Comparison of ENCODE assay signal across 19 cellular contexts in genomic region chr10:58820862-58821559, GRCh38.
DNase-seq lines count a peak whose midpoint lies in the region; ATAC-seq, FAIRE-seq and TF ChIP-seq lines count a peak whose summit lies in the region.
"Had no signal": no experiment of that assay in that cellular context is flagged by ENCODE, and none has a peak within 500 bp of the region (broad histone marks: within the 10 kb centered on the region; RNA-seq: fewer than 3 reads in every experiment).

No MANE protein-coding gene starts in this region.

- no peak overlapping the region for H4K91ac ChIP-seq in H9 (ENCODE audit: insufficient read length, low read depth, low read length)

- intact Hi-C loops in MCF 10A (cut with micrococcal nuclease) (loop anchor here (2.0 kb wide), 1 partner anchor 360 kb away; no protein-coding TSS in a partner anchor), lower leg skin (cut with DNase I; ENCODE audit: low total_unique reads) (no loop called here)

- no peak overlapping the region for H4K8ac ChIP-seq in H9 (replicated peaks; ENCODE audit: insufficient read length, low read depth, low read length)

- peak; percentile 84 for FAIRE-seq in keratinocyte (lab: Jason Lieb, UNC)
- FAIRE-seq: endothelial cell of umbilical vein, islet of Langerhans had no signal

- no TSS peak for BruUV-seq in MCF 10A (replicated peaks; lab: Mats Ljungman, UMichigan)

- no peak overlapping the region for H4K5ac ChIP-seq in H9 (ENCODE audit: insufficient read length, low read depth, low read length)

- CTCF ChIA-PET in AG04449 (lab: Yijun Ruan, JAX) (no interaction called here), MCF 10A (lab: Yijun Ruan, JAX) (interaction anchor here (0.5 kb wide), 1 partner anchor 21 kb away, joined by 3 read pairs; no protein-coding TSS in a partner anchor)
- CTCF ChIA-PET in activated CD8-positive, alpha-beta T cell treated with anti-CD3 and anti-CD28 coated beads, Interleukin-2, amount 10 ng/mL, durations not matched to agents 7 days and 5 days (lab: Charles Lee): no interaction called here

- no peak overlapping the region for H3K56ac ChIP-seq in H9 (ENCODE audit: insufficient read length, low read depth, low read length)

- H3K27me3 Mint-ChIP-seq in MCF 10A (ENCODE audit: insufficient read depth, unreplicated experiment) (no peaks in the 10 kb centered on the region), H9 (ENCODE audit: low read depth) (no peaks in the 10 kb centered on the region)
- H3K27me3 Mint-ChIP-seq in activated CD8-positive, alpha-beta T cell treated with anti-CD3 and anti-CD28 coated beads, Interleukin-2, amount 10 ng/mL, durations not matched to agents 7 days and 5 days (ENCODE audit: low read depth): no peaks in the 10 kb centered on the region
- H3K27me3 Mint-ChIP-seq: brain; natural killer cell treated with Interleukin-12 subunit alpha and Interleukin-12 subunit beta and Interleukin-15 and Interleukin-18, amount 100 ng/mL, for 72 hours had no signal

- H3K9me3 Mint-ChIP-seq in MCF 10A (ENCODE audit: unreplicated experiment): no peaks in the 10 kb centered on the region
- H3K9me3 Mint-ChIP-seq in H9: no peaks in the 10 kb centered on the region
- H3K9me3 Mint-ChIP-seq in activated CD8-positive, alpha-beta T cell treated with anti-CD3 and anti-CD28 coated beads, Interleukin-2, amount 10 ng/mL, durations not matched to agents 7 days and 5 days (ENCODE audit: insufficient read depth): no peaks in the 10 kb centered on the region
- H3K9me3 Mint-ChIP-seq: brain; natural killer cell treated with Interleukin-12 subunit alpha and Interleukin-12 subunit beta and Interleukin-15 and Interleukin-18, amount 100 ng/mL, for 72 hours; WTC11 had no signal

- H3K9me3 ChIP-seq in keratinocyte (ENCODE audit: control insufficient read depth, low read depth, low read length): no peaks in the 10 kb centered on the region
- no peaks in the 10 kb centered on the region for H3K9me3 ChIP-seq in H9 (ENCODE audit: control insufficient read depth, low read depth, low read length)
- H3K9me3 ChIP-seq: uterus had no signal

- no peaks in the 10 kb centered on the region for H3K79me1 ChIP-seq in H9 (ENCODE audit: insufficient read depth, low read depth, low read length, poor library complexity, severe bottlenecking)

- H2AFZ ChIP-seq in keratinocyte (ENCODE audit: control insufficient read depth, low read length) (peak overlapping the region; percentile 32), H9 (ENCODE audit: low read length) (no peak overlapping the region)

- H3K27ac ChIP-seq in keratinocyte (ENCODE audit: control insufficient read depth, insufficient read depth, low read length) (peak overlapping the region; percentile 48), H9 (ENCODE audit: insufficient read length, low read depth, low read length) (no peak overlapping the region)

- H3K36me3 ChIP-seq in keratinocyte (ENCODE audit: control insufficient read depth in 2 of 2, extremely low read depth in 1 of 2, insufficient read depth in 2 of 2, low read length in 2 of 2): no peaks in the 10 kb centered on the region
- H3K36me3 ChIP-seq: uterus had no signal

- POLR2A ChIA-PET in AG04449 (lab: Yijun Ruan, JAX): no interaction called here
- POLR2A ChIA-PET in MCF 10A (lab: Yijun Ruan, JAX): interaction anchor here (1.1 to 1.6 kb wide), 2 partner anchors 11 to 35 kb away, joined by 3 read pairs; no protein-coding TSS in a partner anchor
- POLR2A ChIA-PET in activated CD8-positive, alpha-beta T cell treated with anti-CD3 and anti-CD28 coated beads, Interleukin-2, amount 10 ng/mL, durations not matched to agents 7 days and 5 days (lab: Charles Lee): no interaction called here

- no peak overlapping the region for H2BK120ac ChIP-seq in H9 (ENCODE audit: low read depth, low read length, poor library complexity, severe bottlenecking)

- TF ChIP-seq CTCF in AG04449 (IDR thresholded peaks at IDR 0.05; ENCODE audit: insufficient read depth, low read length, missing control alignments) (no peak), MCF 10A (IDR thresholded peaks at IDR 0.05; ENCODE audit: unreplicated experiment) (no peak), keratinocyte (optimal IDR thresholded peaks at IDR 0.05 in 1 of 3, IDR thresholded peaks at IDR 0.05 in 1 of 3, conservative IDR thresholded peaks at IDR 0.05 in 1 of 3; ENCODE audit: extremely low read depth in 1 of 3, insufficient read depth in 2 of 3, low read length in 3 of 3) (no peak), lower leg skin (IDR thresholded peaks at IDR 0.05) (no peak), H9 (conservative IDR thresholded peaks at IDR 0.05) (no peak)

- H3T11ph ChIP-seq in H9 (ENCODE audit: low read length): no peak overlapping the region

- H3K4me3 Mint-ChIP-seq in MCF 10A (ENCODE audit: unreplicated experiment) (peak overlapping the region; percentile 31), H9 (no peak overlapping the region)
- no peak overlapping the region for H3K4me3 Mint-ChIP-seq in activated CD8-positive, alpha-beta T cell treated with anti-CD3 and anti-CD28 coated beads, Interleukin-2, amount 10 ng/mL, durations not matched to agents 7 days and 5 days
- H3K4me3 Mint-ChIP-seq: brain; natural killer cell treated with Interleukin-12 subunit alpha and Interleukin-12 subunit beta and Interleukin-15 and Interleukin-18, amount 100 ng/mL, for 72 hours; WTC11 had no signal

- no peak overlapping the region for H3K4me3 ChIP-seq in AG04449 (ENCODE audit: low read depth, low read length)
- H3K4me3 ChIP-seq in keratinocyte (ENCODE audit: control insufficient read depth in 2 of 3, extremely low read depth in 1 of 3, insufficient read depth in 2 of 3, low read depth in 1 of 3, low read length in 3 of 3): peak overlapping the region in 2 of 3 experiments; percentile 15 to 40
- H3K4me3 ChIP-seq in lower leg skin (ENCODE audit: low read depth, poor library complexity, severe bottlenecking): no peak overlapping the region
- H3K4me3 ChIP-seq: uterus had no signal

- H3K9me1 ChIP-seq in keratinocyte (ENCODE audit: control insufficient read depth, extremely low read depth, insufficient read depth, low read length): no peaks in the 10 kb centered on the region

- H3K79me2 ChIP-seq in keratinocyte (ENCODE audit: control insufficient read depth, insufficient read depth, low read length) (no peaks in the 10 kb centered on the region), H9 (ENCODE audit: insufficient read depth, low read length) (no peaks in the 10 kb centered on the region)

- peak overlapping the region; percentile 33 for H3K27ac Mint-ChIP-seq in MCF 10A (ENCODE audit: low read depth, unreplicated experiment)
- no peak overlapping the region for H3K27ac Mint-ChIP-seq in H9
- H3K27ac Mint-ChIP-seq in activated CD8-positive, alpha-beta T cell treated with anti-CD3 and anti-CD28 coated beads, Interleukin-2, amount 10 ng/mL, durations not matched to agents 7 days and 5 days: no peak overlapping the region
- H3K27ac Mint-ChIP-seq: natural killer cell treated with Interleukin-12 subunit alpha and Interleukin-12 subunit beta and Interleukin-15 and Interleukin-18, amount 100 ng/mL, for 72 hours; WTC11 had no signal

- no peak overlapping the region for H2AK5ac ChIP-seq in H9 (ENCODE audit: insufficient read length, low read length)

- no peak overlapping the region for H3K14ac ChIP-seq in H9 (ENCODE audit: insufficient read depth, low read length)

- H3K23me2 ChIP-seq in H9 (ENCODE audit: insufficient read length, low read depth, low read length, poor library complexity, severe bottlenecking): no peaks in the 10 kb centered on the region

- TF ChIP-seq POLR2A in lower leg skin (IDR thresholded peaks at IDR 0.05): no peak

- dilution Hi-C loops in keratinocyte (cut with MboI; ENCODE audit: extremely low pct_ligation_motif_present, low sequenced_read_pairs): no loop called here

- H3K36me3 Mint-ChIP-seq in MCF 10A (ENCODE audit: insufficient read depth, unreplicated experiment): peaks cover 32% of the 10 kb centered on the region
- H3K36me3 Mint-ChIP-seq in H9 (ENCODE audit: insufficient read depth in 1 of 3, low read depth in 3 of 3): no peaks in the 10 kb centered on the region
- no peaks in the 10 kb centered on the region for H3K36me3 Mint-ChIP-seq in activated CD8-positive, alpha-beta T cell treated with anti-CD3 and anti-CD28 coated beads, Interleukin-2, amount 10 ng/mL, durations not matched to agents 7 days and 5 days (ENCODE audit: low read depth)
- H3K36me3 Mint-ChIP-seq: brain; natural killer cell treated with Interleukin-12 subunit alpha and Interleukin-12 subunit beta and Interleukin-15 and Interleukin-18, amount 100 ng/mL, for 72 hours; WTC11 had no signal

- no peak overlapping the region for H3K23ac ChIP-seq in H9 (ENCODE audit: insufficient read length, low read depth, low read length)

- H3K4ac ChIP-seq in H9 (ENCODE audit: low read depth, low read length): no peak overlapping the region

- H3K4me1 ChIP-seq in keratinocyte (ENCODE audit: control insufficient read depth, extremely low read depth, insufficient read depth, low read length) (peaks cover 20% of the 10 kb centered on the region), H9 (ENCODE audit: insufficient read depth, low read length) (no peaks in the 10 kb centered on the region)

- H3K27me3 ChIP-seq in keratinocyte (ENCODE audit: control insufficient read depth, extremely low read depth, insufficient read depth, low read length) (no peaks in the 10 kb centered on the region), H9 (ENCODE audit: insufficient read depth, low read length) (no peaks in the 10 kb centered on the region)
- H3K27me3 ChIP-seq: uterus had no signal

- 22 to 24% methylated on average over 6 of the region's 6 CpGs for WGBS in lower leg skin, 2 donors
- 100% methylated on average over 1 of the region's 6 CpGs for WGBS in H9 (ENCODE audit: extremely low coverage, insufficient read length, low lambda C conversion rate)

- peaks cover 23% of the 10 kb centered on the region for H3K4me1 Mint-ChIP-seq in MCF 10A (ENCODE audit: insufficient read depth, unreplicated experiment)
- no peaks in the 10 kb centered on the region for H3K4me1 Mint-ChIP-seq in H9
- H3K4me1 Mint-ChIP-seq in activated CD8-positive, alpha-beta T cell treated with anti-CD3 and anti-CD28 coated beads, Interleukin-2, amount 10 ng/mL, durations not matched to agents 7 days and 5 days (ENCODE audit: low read depth): peaks cover 5% of the 10 kb centered on the region

- H3K4me2 ChIP-seq in keratinocyte (ENCODE audit: control insufficient read depth, extremely low read depth, insufficient read depth, low read depth, low read length) (peak overlapping the region; percentile 69), H9 (ENCODE audit: insufficient read depth, insufficient read length, low read length) (no peak overlapping the region)

- H2BK20ac ChIP-seq in H9 (ENCODE audit: low read depth, low read length, poor library complexity, severe bottlenecking): no peak overlapping the region

- H2BK15ac ChIP-seq in H9 (ENCODE audit: low read depth, low read length): no peak overlapping the region

- DNase-seq in AG04449 (ENCODE audit: low read depth, low spot score): peak; percentile 44
- peak; percentile 3 for DNase-seq in HT-29 (ENCODE audit: low spot score)
- DNase-seq in MCF 10A (ENCODE audit: unreplicated experiment): peak; percentile 81
- peak; percentile 50 for DNase-seq in keratinocyte (ENCODE audit: low read depth, low spot score)
- no peak for DNase-seq in lower leg skin (ENCODE audit: low spot score in 2 of 2)
- no peak for DNase-seq in H9
- DNase-seq in dermis blood vessel endothelial cell: no peak
- DNase-seq in activated CD8-positive, alpha-beta T cell treated with anti-CD3 and anti-CD28 coated beads, Interleukin-2, amount 10 ng/mL, durations not matched to agents 7 days and 5 days: no peak
- DNase-seq: activated T-cell treated with anti-CD3 and anti-CD28 coated beads, Interleukin-2, amount 50 U/mL, for 1 hour; MM.1S; SHP77 treated with DMSO at 0.1 percent for 48 hours; stimulated activated CD4-positive, alpha-beta T cell treated with anti-CD3 and anti-CD28 coated beads, Interleukin-15, amount 100 ng/mL, for 24 hours; stimulated activated CD8-positive, alpha-beta memory T cell treated with anti-CD3 and anti-CD28 coated beads, Interleukin-4, amount 100 ng/mL, for 48 hours; uterus had no signal

- ATAC-seq in activated CD8-positive, alpha-beta T cell treated with anti-CD3 and anti-CD28 coated beads, Interleukin-2, amount 10 ng/mL, durations not matched to agents 7 days and 5 days: no peak
- ATAC-seq: WTC11 had no signal

- H2BK5ac ChIP-seq in H9 (ENCODE audit: insufficient read length, low read length): no peak overlapping the region

- H4K20me1 ChIP-seq in keratinocyte (ENCODE audit: control insufficient read depth, extremely low read depth, insufficient read depth, low read length) (no peaks in the 10 kb centered on the region), H9 (ENCODE audit: control insufficient read depth, insufficient read depth, insufficient read length) (no peaks in the 10 kb centered on the region)

- no peak overlapping the region for H2BK12ac ChIP-seq in H9 (ENCODE audit: insufficient read length, low read depth, low read length)

- H3K9ac ChIP-seq in keratinocyte (ENCODE audit: control insufficient read depth, extremely low read depth, insufficient read depth, low read length) (no peak overlapping the region), H9 (ENCODE audit: extremely low read depth, insufficient read length, low read length) (no peak overlapping the region)

- H3K18ac ChIP-seq in H9 (ENCODE audit: insufficient read length, low read depth, low read length): no peak overlapping the region

Comparison
In these comparisons a context has a peak if more than half of its experiments do, and no peak if none do; other contexts are left out.
1. DNase-seq: peak in AG04449 (single experiment), HT-29 (single experiment), MCF 10A (single experiment) and keratinocyte (single experiment); none in lower leg skin (0 of 2), H9 (single experiment), dermis blood vessel endothelial cell (single experiment) and activated CD8-positive, alpha-beta T cell treated with anti-CD3 and anti-CD28 coated beads, Interleukin-2, amount 10 ng/mL, durations not matched to agents 7 days and 5 days (single experiment).
2. H3K4me3 ChIP-seq: peak in keratinocyte (2 of 3); none in AG04449 (single experiment) and lower leg skin (single experiment).